In genomic region chr17:8080208-8080798, GRCh38 we compare ENCODE assay signal across 8 cellular contexts. TPM values are rescaled to one million over a fixed set of nuclear protein-coding genes. Genes with fewer than 3 reads are reported as not detected.
DNase-seq lines count a peak whose midpoint lies in the region; ATAC-seq and TF ChIP-seq lines count a peak whose summit lies in the region.

No MANE protein-coding gene starts in this region.

- H3K9me3 Mint-ChIP-seq in glutamatergic neuron (ENCODE audit: unreplicated experiment): no peaks in the 10 kb centered on the region

- H3K27me3 Mint-ChIP-seq in glutamatergic neuron (ENCODE audit: unreplicated experiment): peaks cover 20% of the 10 kb centered on the region

- no peak overlapping the region for H3K27ac ChIP-seq in GM23248
- no peak overlapping the region for H3K27ac ChIP-seq in SK-N-MC
- no peak overlapping the region for H3K27ac ChIP-seq in sigmoid colon

- H3K4me1 ChIP-seq in GM23248 (ENCODE audit: insufficient read depth) (no peaks in the 10 kb centered on the region), sigmoid colon (peaks cover 0 to 15% (median 11%) of the 10 kb centered on the region in 4 donors)

- no peak overlapping the region for H3K27ac Mint-ChIP-seq in glutamatergic neuron (ENCODE audit: unreplicated experiment)

- peak overlapping the region; percentile 68 for H3K4me3 ChIP-seq in GM23248
- H3K4me3 ChIP-seq in SK-N-MC: peak overlapping the region; percentile 90
- H3K4me3 ChIP-seq in sigmoid colon: peak overlapping the region in 3 of 4 donors; percentile 36 to 45 (median 40)

- in situ Hi-C loops in GM23248 (cut with MboI): no loop called here

- no peak for ATAC-seq in HG03135 (IDR thresholded peaks at IDR 0.05; ENCODE audit: unreplicated experiment)

- H3K4me1 Mint-ChIP-seq in glutamatergic neuron (ENCODE audit: low read depth, unreplicated experiment): no peaks in the 10 kb centered on the region

- peak; percentile 7 for TF ChIP-seq CTCF in glutamatergic neuron (IDR thresholded peaks at IDR 0.05; ENCODE audit: partially characterized antibody, unreplicated experiment)
- no peak for TF ChIP-seq CTCF in sigmoid colon (IDR thresholded peaks at IDR 0.05)

- H4K20me1 ChIP-seq in GM23248 (ENCODE audit: insufficient read depth): no peaks in the 10 kb centered on the region

- H3K27me3 ChIP-seq in GM23248 (replicated peaks; ENCODE audit: insufficient read depth) (peaks cover 22% of the 10 kb centered on the region), sigmoid colon (peaks cover 6 to 94% (median 47%) of the 10 kb centered on the region in 3 donors)

- H3K9ac ChIP-seq in GM23248 (no peak overlapping the region), SK-N-MC (ENCODE audit: insufficient read length) (no peak overlapping the region)

- no peaks in the 10 kb centered on the region for H3K36me3 ChIP-seq in GM23248 (ENCODE audit: low read depth)
- H3K36me3 ChIP-seq in SK-N-MC (ENCODE audit: insufficient read depth, low read length): no peaks in the 10 kb centered on the region
- no peaks in the 10 kb centered on the region for H3K36me3 ChIP-seq in sigmoid colon

- peak overlapping the region; percentile 76 for H3K4me3 Mint-ChIP-seq in glutamatergic neuron (ENCODE audit: unreplicated experiment)

- H2AFZ ChIP-seq in GM23248: peak overlapping the region; percentile 83

- H3K79me2 ChIP-seq in GM23248 (ENCODE audit: insufficient read depth): no peaks in the 10 kb centered on the region

- no peaks in the 10 kb centered on the region for H3K9me2 ChIP-seq in GM23248 (ENCODE audit: insufficient read depth)

- intact Hi-C loops in sigmoid colon (cut with DNase I): loop anchor here (5.0 kb wide), 2 partner anchors 37 to 468 kb away; partner anchors contain the start of genes ALOXE3 and FXR2

- H3K9me3 ChIP-seq in GM23248 (ENCODE audit: low read depth) (no peaks in the 10 kb centered on the region), SK-N-MC (ENCODE audit: low read depth, low read length) (no peaks in the 10 kb centered on the region), sigmoid colon (no peaks in the 10 kb centered on the region)

- no peak for TF ChIP-seq EP300 in sigmoid colon (IDR thresholded peaks at IDR 0.05)

- no peak for TF ChIP-seq POLR2A in sigmoid colon (IDR thresholded peaks at IDR 0.05)

- WGBS in GM23248 (ENCODE audit: low coverage in 1 of 2, low lambda C conversion rate in 2 of 2, missing lambda C conversion rate in 2 of 2), 2 experiments: 16 to 19% methylated on average over 22 to 25 of the region's 25 CpGs
- 20 to 33% methylated on average over 25 of the region's 25 CpGs for WGBS in sigmoid colon, 2 donors

- DNase-seq in GM23248 (no peak), SK-N-MC (ENCODE audit: low read depth, low spot score) (no peak), glutamatergic neuron (no peak), sigmoid colon (no peak), AG20443 (ENCODE audit: low spot score) (no peak), RPMI8226 (no peak), hepatic stellate cell (ENCODE audit: low spot score) (no peak)

- H3K36me3 Mint-ChIP-seq in glutamatergic neuron (ENCODE audit: unreplicated experiment): no peaks in the 10 kb centered on the region

- peak overlapping the region; percentile 73 for H3K4me2 ChIP-seq in GM23248 (ENCODE audit: unreplicated experiment)

- no peaks in the 10 kb centered on the region for H3F3A ChIP-seq in GM23248 (ENCODE audit: insufficient read depth)

RNA-seq across cellular contexts. Expression of gene ALOX12B, which starts 7.2 kb away (rescaled TPM):
- total RNA-seq in GM23248 (2014; rRNA removed; shearing (Covaris generic)): not detected in 2 replicates
- not detected in 2 replicates for polyA plus RNA-seq in GM23248 (2016; fragmentation: Nextera tagmentation; extraction: Ambion mirVana)
- not detected for total RNA-seq in glutamatergic neuron (ENCODE audit: unreplicated experiment)
- not detected for total RNA-seq in sigmoid colon
- under 1 TPM in 1 of 3 donors, not detected in 2; 0.52 TPM for polyA plus RNA-seq in sigmoid colon

RNA-seq across cellular contexts. Expression of gene ALOXE3, which starts 38.0 kb away (rescaled TPM):
- under 0.01 TPM in 1 of 2 replicates, not detected in the other for total RNA-seq in GM23248 (2014; rRNA removed; shearing (Covaris generic))
- 0.11 and 0.19 TPM in 2 replicates for polyA plus RNA-seq in GM23248 (2016; fragmentation: Nextera tagmentation; extraction: Ambion mirVana)
- total RNA-seq in glutamatergic neuron (ENCODE audit: unreplicated experiment): not detected
- total RNA-seq in sigmoid colon: not detected
- under 1 TPM in 1 of 3 donors, not detected in 2; 0.17 TPM for polyA plus RNA-seq in sigmoid colon

RNA-seq across cellular contexts. Expression of gene ALOX15B, which starts 41.4 kb away (rescaled TPM):
- not detected in 2 replicates for total RNA-seq in GM23248 (2014; rRNA removed; shearing (Covaris generic))
- polyA plus RNA-seq in GM23248 (2016; fragmentation: Nextera tagmentation; extraction: Ambion mirVana) (not detected in 2 replicates), sigmoid colon (1 to 10 TPM; 1.2 to 3.2 (median 1.8) TPM)
- total RNA-seq in glutamatergic neuron (ENCODE audit: unreplicated experiment) (not detected), sigmoid colon (1 to 10 TPM; 2.8 to 5.3 (median 4.3) TPM)

RNA-seq across cellular contexts. Expression of gene HES7, which starts 43.6 kb away (rescaled TPM):
- total RNA-seq in GM23248 (2014; rRNA removed; shearing (Covaris generic)): not detected in 2 replicates
- polyA plus RNA-seq in GM23248 (2016; fragmentation: Nextera tagmentation; extraction: Ambion mirVana) (not detected in 2 replicates), sigmoid colon (under 1 TPM in 1 of 3 donors, not detected in 2; 0.16 TPM)
- total RNA-seq in glutamatergic neuron (ENCODE audit: unreplicated experiment) (2.2 TPM), sigmoid colon (not detected)

Comparison
In these comparisons a context has a peak if more than half of its experiments do, and no peak if none do; other contexts are left out.
1. H3K4me3 ChIP-seq: peak in every context shown above with its lines; median percentile 90 in SK-N-MC; 68 in GM23248; 40 in sigmoid colon.